In the genomic region with DNA sequence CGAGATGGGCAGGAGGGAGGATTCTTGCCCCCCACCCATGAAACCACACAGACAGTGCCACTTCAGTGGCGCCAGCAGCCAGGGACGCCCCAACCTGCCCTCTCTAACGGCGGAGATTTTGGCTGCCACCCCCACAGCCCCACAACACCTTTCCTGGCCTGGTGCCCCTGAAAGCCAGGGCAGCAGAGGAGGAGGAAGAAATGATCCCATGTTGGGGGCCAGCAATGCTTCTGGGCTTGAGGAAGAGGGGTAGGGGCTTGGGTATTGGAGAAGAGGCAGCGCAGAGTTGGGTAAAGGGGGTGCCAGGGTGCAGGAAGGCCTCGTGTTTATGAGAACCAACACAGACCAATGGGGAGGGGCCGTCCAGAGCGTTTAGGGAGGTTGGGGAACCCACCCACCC, we compare ENCODE assay signal across 11 cellular contexts. TPM values are rescaled to one million over a fixed set of nuclear protein-coding genes. Genes with fewer than 3 reads are reported as not detected.
DNase-seq lines count a peak whose midpoint lies in the region; ATAC-seq and TF ChIP-seq lines count a peak whose summit lies in the region.
"Had no signal": no experiment of that assay in that cellular context is flagged by ENCODE, and none has a peak within 500 bp of the region (broad histone marks: within the 10 kb centered on the region; RNA-seq: fewer than 3 reads in every experiment).

No MANE protein-coding gene starts in this region.

- H3K27ac ChIP-seq in hepatocyte = no peak overlapping the region
- peak overlapping the region; percentile 69 for H3K27ac ChIP-seq in stomach smooth muscle (ENCODE audit: low read length)

- H3K4me1 Mint-ChIP-seq in activated CD4-positive, alpha-beta T cell treated with anti-CD3 and anti-CD28 coated beads for 36 hours = peaks cover 49% of the 10 kb centered on the region
- peaks cover 39% of the 10 kb centered on the region for H3K4me1 Mint-ChIP-seq in activated CD4-positive, alpha-beta memory T cell treated with anti-CD3 and anti-CD28 coated beads for 36 hours (ENCODE audit: low read depth)

- H3K4me3 Mint-ChIP-seq in activated CD4-positive, alpha-beta T cell treated with anti-CD3 and anti-CD28 coated beads for 36 hours = peak overlapping the region; percentile 98
- H3K4me3 Mint-ChIP-seq in activated CD4-positive, alpha-beta memory T cell treated with anti-CD3 and anti-CD28 coated beads for 36 hours = peak overlapping the region; percentile 86

- H3K27ac Mint-ChIP-seq in activated CD4-positive, alpha-beta T cell treated with anti-CD3 and anti-CD28 coated beads for 36 hours = peak overlapping the region; percentile 93
- peak overlapping the region; percentile 84 for H3K27ac Mint-ChIP-seq in activated CD4-positive, alpha-beta memory T cell treated with anti-CD3 and anti-CD28 coated beads for 36 hours

- H3K4me1 ChIP-seq in hepatocyte (ENCODE audit: insufficient read depth) = peaks cover 57% of the 10 kb centered on the region
- H3K4me1 ChIP-seq in stomach smooth muscle (ENCODE audit: control insufficient read depth, insufficient read depth, low read length) = peaks cover 63% of the 10 kb centered on the region

- POLR2A ChIA-PET in activated CD4-positive, alpha-beta T cell treated with anti-CD3 and anti-CD28 coated beads for 36 hours (lab: Charles Lee) = no interaction called here
- POLR2A ChIA-PET in activated CD4-positive, alpha-beta memory T cell treated with anti-CD3 and anti-CD28 coated beads for 36 hours (lab: Charles Lee) = no interaction called here

- H3K9me2 ChIP-seq in hepatocyte (replicated peaks; ENCODE audit: insufficient read depth) = no peaks in the 10 kb centered on the region

- H3K36me3 ChIP-seq in hepatocyte (replicated peaks; ENCODE audit: insufficient read depth, low read depth) (no peaks in the 10 kb centered on the region), stomach smooth muscle (ENCODE audit: control insufficient read depth in 2 of 2, insufficient read depth in 2 of 2, low read length in 2 of 2) (no peaks in the 10 kb centered on the region)

- peaks cover 15% of the 10 kb centered on the region for H3K36me3 Mint-ChIP-seq in activated CD4-positive, alpha-beta T cell treated with anti-CD3 and anti-CD28 coated beads for 36 hours (ENCODE audit: low read depth)
- no peaks in the 10 kb centered on the region for H3K36me3 Mint-ChIP-seq in activated CD4-positive, alpha-beta memory T cell treated with anti-CD3 and anti-CD28 coated beads for 36 hours

- CTCF ChIA-PET in activated CD4-positive, alpha-beta T cell treated with anti-CD3 and anti-CD28 coated beads for 36 hours (lab: Charles Lee) = no interaction called here
- CTCF ChIA-PET in activated CD4-positive, alpha-beta memory T cell treated with anti-CD3 and anti-CD28 coated beads for 36 hours (lab: Charles Lee) = interaction anchor here (1.7 kb wide), 1 partner anchor 60 kb away, joined by 7 read pairs; no protein-coding TSS in a partner anchor

- H3K9me3 Mint-ChIP-seq in activated CD4-positive, alpha-beta T cell treated with anti-CD3 and anti-CD28 coated beads for 36 hours (ENCODE audit: low read depth) = no peaks in the 10 kb centered on the region
- no peaks in the 10 kb centered on the region for H3K9me3 Mint-ChIP-seq in activated CD4-positive, alpha-beta memory T cell treated with anti-CD3 and anti-CD28 coated beads for 36 hours

- no peak overlapping the region for H2AFZ ChIP-seq in hepatocyte

- H3K4me3 ChIP-seq in hepatocyte = no peak overlapping the region
- H3K4me3 ChIP-seq in stomach smooth muscle (ENCODE audit: low read length in 2 of 2) = peak overlapping the region; percentile 83 to 87

- no peak for TF ChIP-seq CTCF in hepatocyte (IDR thresholded peaks at IDR 0.05; ENCODE audit: poor library complexity)

- peaks cover 64% of the 10 kb centered on the region for H3K79me2 ChIP-seq in hepatocyte

- no peak for DNase-seq in activated CD4-positive, alpha-beta T cell treated with anti-CD3 and anti-CD28 coated beads for 36 hours
- DNase-seq in activated CD4-positive, alpha-beta T cell treated with anti-CD3 and anti-CD28 coated beads, Interleukin-2, amount 50 U/mL, for 48 hours = no peak
- DNase-seq in activated CD4-positive, alpha-beta memory T cell treated with anti-CD3 and anti-CD28 coated beads for 36 hours = no peak
- no peak for DNase-seq in hepatocyte (ENCODE audit: low spot score)
- DNase-seq in effector CD4-positive, alpha-beta T cell = no peak
- no peak for DNase-seq in DMS153 (lab: John Stamatoyannopoulos, UW)
- DNase-seq: amniotic stem cell had no signal

- ATAC-seq in activated CD4-positive, alpha-beta T cell treated with anti-CD3 and anti-CD28 coated beads for 36 hours = no peak
- no peak for ATAC-seq in GM21723 (IDR thresholded peaks at IDR 0.05; ENCODE audit: unreplicated experiment)

- WGBS in hepatocyte (ENCODE audit: low lambda C conversion rate, missing lambda C conversion rate) = 91% methylated on average over 9 of the region's 9 CpGs

- H3K27me3 ChIP-seq in hepatocyte (no peaks in the 10 kb centered on the region), stomach smooth muscle (ENCODE audit: control insufficient read depth in 1 of 2, insufficient read depth in 2 of 2, low read length in 2 of 2) (no peaks in the 10 kb centered on the region)

- H3K9ac ChIP-seq in stomach smooth muscle (ENCODE audit: low read length in 2 of 2) = no peak overlapping the region

- intact Hi-C loops in activated CD4-positive, alpha-beta T cell treated with anti-CD3 and anti-CD28 coated beads for 36 hours (cut with DNase I, micrococcal nuclease) = no loop called here
- intact Hi-C loops in activated CD4-positive, alpha-beta memory T cell treated with anti-CD3 and anti-CD28 coated beads for 36 hours (cut with micrococcal nuclease) = no loop called here

- H3K9me3 ChIP-seq in hepatocyte (ENCODE audit: low read depth) (no peaks in the 10 kb centered on the region), stomach smooth muscle (ENCODE audit: control insufficient read depth in 2 of 2, low read length in 2 of 2) (no peaks in the 10 kb centered on the region)

- peak overlapping the region; percentile 98 for H3K4me2 ChIP-seq in hepatocyte

- H4K20me1 ChIP-seq in hepatocyte (ENCODE audit: insufficient read depth, poor library complexity, severe bottlenecking) = peaks cover 48% of the 10 kb centered on the region

- peaks cover 2% of the 10 kb centered on the region for H3K27me3 Mint-ChIP-seq in activated CD4-positive, alpha-beta T cell treated with anti-CD3 and anti-CD28 coated beads for 36 hours
- H3K27me3 Mint-ChIP-seq in activated CD4-positive, alpha-beta memory T cell treated with anti-CD3 and anti-CD28 coated beads for 36 hours = no peaks in the 10 kb centered on the region

RNA-seq across cellular contexts. Expression of a gene that starts 1.7 kb away (rescaled TPM):
- total RNA-seq in activated CD4-positive, alpha-beta T cell treated with anti-CD3 and anti-CD28 coated beads for 36 hours = 10 to 100 TPM; 45.0 to 46.6 TPM
- 10 to 100 TPM; 35.7 to 37.9 TPM for total RNA-seq in activated CD4-positive, alpha-beta memory T cell treated with anti-CD3 and anti-CD28 coated beads for 36 hours
- 13.6 and 17.2 TPM in 2 replicates for total RNA-seq in hepatocyte
- polyA plus RNA-seq in hepatocyte = 22.9 and 23.3 TPM in 2 replicates

RNA-seq across cellular contexts. Expression of a gene that starts 55.4 kb away (rescaled TPM):
- total RNA-seq in activated CD4-positive, alpha-beta T cell treated with anti-CD3 and anti-CD28 coated beads for 36 hours = not detected
- under 1 TPM in 1 of 2 experiments, not detected in 1; 0.14 TPM for total RNA-seq in activated CD4-positive, alpha-beta memory T cell treated with anti-CD3 and anti-CD28 coated beads for 36 hours
- not detected in 2 replicates for total RNA-seq in hepatocyte
- not detected in 2 replicates for polyA plus RNA-seq in hepatocyte
- total RNA-seq: kidney epithelial cell, RPMI7951 had no signal
